Comparison of ENCODE assay signal across 7 cellular contexts in the genomic region with DNA sequence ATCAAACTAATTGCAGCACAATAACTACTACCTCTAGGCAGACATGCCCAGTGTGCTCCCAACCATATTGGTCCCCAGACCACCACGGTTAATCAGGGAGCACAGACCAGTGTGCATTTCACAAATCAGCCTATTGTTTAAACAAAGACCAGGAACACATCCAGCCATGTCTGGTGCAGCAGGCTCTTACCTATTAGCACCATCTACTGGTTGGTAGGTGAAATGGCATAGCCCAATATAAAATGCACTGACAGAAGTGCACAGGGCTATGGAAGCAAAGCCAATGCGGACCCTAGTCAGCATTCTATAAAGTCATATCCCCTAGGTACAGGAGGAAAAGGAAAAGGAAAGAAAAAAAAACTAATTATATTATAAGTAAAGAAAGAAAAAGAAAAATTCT. TPM values are rescaled to one million over a fixed set of nuclear protein-coding genes. Genes with fewer than 3 reads are reported as not detected.
DNase-seq lines count a peak whose midpoint lies in the region; ATAC-seq and TF ChIP-seq lines count a peak whose summit lies in the region.

No MANE protein-coding gene starts in this region.

- no peaks in the 10 kb centered on the region for H3K4me1 ChIP-seq in vagina

- H3K36me3 Mint-ChIP-seq in chondrocyte (ENCODE audit: low read depth): no peaks in the 10 kb centered on the region

- no peak overlapping the region for H3K4me3 Mint-ChIP-seq in chondrocyte (ENCODE audit: unreplicated experiment)

- peak; percentile 100 for ATAC-seq in GM19463 (IDR thresholded peaks at IDR 0.05; ENCODE audit: unreplicated experiment)
- peak; percentile 100 for ATAC-seq in HG03342 (IDR thresholded peaks at IDR 0.05; ENCODE audit: unreplicated experiment)

- no peaks in the 10 kb centered on the region for H3K36me3 ChIP-seq in vagina

- H3K9me3 ChIP-seq in vagina: no peaks in the 10 kb centered on the region

- TF ChIP-seq POLR2A in vagina (IDR thresholded peaks at IDR 0.05): no peak

- DNase-seq in GM04503 (ENCODE audit: low read depth): peak; percentile 0
- peak; percentile 35 for DNase-seq in NCI-H748 treated with DMSO at 0.1 percent for 48 hours (lab: John Stamatoyannopoulos, UW)
- no peak for DNase-seq in chondrocyte (ENCODE audit: low spot score)
- peak; percentile 10 for DNase-seq in myocyte (ENCODE audit: low read depth)
- DNase-seq in vagina (ENCODE audit: extremely low spot score in 2 of 2): no peak

- no peak overlapping the region for H3K27ac ChIP-seq in vagina

- peaks cover 20% of the 10 kb centered on the region for H3K9me3 Mint-ChIP-seq in chondrocyte (ENCODE audit: low read depth)

- intact Hi-C loops in vagina (cut with DNase I): no loop called here

- H3K4me1 Mint-ChIP-seq in chondrocyte (ENCODE audit: low read depth): no peaks in the 10 kb centered on the region

- no peaks in the 10 kb centered on the region for H3K27me3 ChIP-seq in vagina

- H3K27ac Mint-ChIP-seq in chondrocyte (ENCODE audit: unreplicated experiment): no peak overlapping the region

- peak; percentile 81 for TF ChIP-seq CTCF in chondrocyte (IDR thresholded peaks at IDR 0.05)
- TF ChIP-seq CTCF in vagina (IDR thresholded peaks at IDR 0.05): peak in 1 of 3 experiments; percentile 34

- no peaks in the 10 kb centered on the region for H3K27me3 Mint-ChIP-seq in chondrocyte (ENCODE audit: low read depth)

- no peak overlapping the region for H3K4me3 ChIP-seq in vagina

RNA-seq across cellular contexts. Expression of a gene that starts 15.5 kb away (rescaled TPM):
- total RNA-seq in chondrocyte (not detected in 3 replicates), myocyte (not detected in 2 replicates), vagina (not detected)
- not detected for polyA plus RNA-seq in myocyte (2012)

Comparison
In these comparisons a context has a peak if more than half of its experiments do, and no peak if none do; other contexts are left out.
1. DNase-seq: peak in GM04503 (single experiment), NCI-H748 treated with DMSO at 0.1 percent for 48 hours (single experiment) and myocyte (single experiment); none in chondrocyte (single experiment) and vagina (0 of 2).